ENCODE assay signal across 8 cellular contexts in genomic region chr1:39919545-39919944, GRCh38. TPM values are rescaled to one million over a fixed set of nuclear protein-coding genes. Genes with fewer than 3 reads are reported as not detected.
DNase-seq lines count a peak whose midpoint lies in the region; ATAC-seq and TF ChIP-seq lines count a peak whose summit lies in the region.

No MANE protein-coding gene starts in this region.

- no peak overlapping the region for H3K4me3 ChIP-seq in dorsolateral prefrontal cortex
- no peak overlapping the region for H3K4me3 ChIP-seq in mesenchymal stem cell (ENCODE audit: insufficient read depth in 1 of 2, low read depth in 1 of 2, low read length in 2 of 2)
- H3K4me3 ChIP-seq in stomach, result no peak overlapping the region

- ATAC-seq in activated CD4-positive, CD25-positive, alpha-beta regulatory T cell treated with anti-CD3 and anti-CD28 coated beads, Interleukin-2, amount 50 U/mL, for 24 hours, result peak; percentile 79 to 93
- ATAC-seq in HG03097 (IDR thresholded peaks at IDR 0.05; ENCODE audit: low FRiP score, unreplicated experiment), result no peak

- H3K14ac ChIP-seq in mesenchymal stem cell (ENCODE audit: low read length in 2 of 2), result no peak overlapping the region

- intact Hi-C loops in dorsolateral prefrontal cortex (cut with DNase I) (loop anchor here (1.0 to 5.0 kb wide), 3 partner anchors 53 to 102 kb away; no protein-coding TSS in a partner anchor), stomach (cut with DNase I; ENCODE audit: low total_unique reads) (no loop called here)

- H3K9me3 ChIP-seq in mesenchymal stem cell (ENCODE audit: control insufficient read depth, low read length), result no peaks in the 10 kb centered on the region
- no peaks in the 10 kb centered on the region for H3K9me3 ChIP-seq in stomach

- H3K4me1 Mint-ChIP-seq in HFFc6 (ENCODE audit: low read depth), result no peaks in the 10 kb centered on the region

- H2AFZ ChIP-seq in mesenchymal stem cell (ENCODE audit: low read depth, low read length), result no peak overlapping the region

- H3K4me2 ChIP-seq in mesenchymal stem cell (ENCODE audit: low read length, poor library complexity, severe bottlenecking), result no peak overlapping the region

- no peaks in the 10 kb centered on the region for H3K9me3 Mint-ChIP-seq in HFFc6

- H2BK120ac ChIP-seq in mesenchymal stem cell (ENCODE audit: low read depth, low read length), result no peak overlapping the region

- H3K4me3 Mint-ChIP-seq in HFFc6, result no peak overlapping the region

- peak; percentile 99 for DNase-seq in DMS153 treated with DMSO at 0.1 percent for 48 hours (lab: John Stamatoyannopoulos, UW; ENCODE audit: unreplicated experiment)
- DNase-seq in HFFc6, result peak; percentile 52
- peak; percentile 73 for DNase-seq in NCI-H2227 treated with DMSO at 0.1 percent for 48 hours (lab: John Stamatoyannopoulos, UW)
- DNase-seq in dorsolateral prefrontal cortex, result peak in 6 of 10 donors; percentile 35 to 56 (median 46)
- peak; percentile 58 for DNase-seq in mesenchymal stem cell
- DNase-seq in stomach, result peak; percentile 49

- no peak for TF ChIP-seq POLR2A in stomach (IDR thresholded peaks at IDR 0.05)

- TF ChIP-seq EP300 in stomach (IDR thresholded peaks at IDR 0.05), result no peak

- TF ChIP-seq CTCF in HFFc6 (IDR thresholded peaks at IDR 0.05) (peak; percentile 82), dorsolateral prefrontal cortex (IDR thresholded peaks at IDR 0.05 in 54 of 56, conservative IDR thresholded peaks at IDR 0.05 in 2 of 56; ENCODE audit: low read depth in 1 of 56, partially characterized antibody in 56 of 56) (peak; percentile 48 to 80 (median 66)), stomach (IDR thresholded peaks at IDR 0.05) (peak in 6 of 7 experiments; percentile 18 to 75 (median 55))

- no peak overlapping the region for H4K8ac ChIP-seq in mesenchymal stem cell (ENCODE audit: low read length)

- no peak overlapping the region for H4K91ac ChIP-seq in mesenchymal stem cell (ENCODE audit: low read length)

- no peaks in the 10 kb centered on the region for H3K36me3 Mint-ChIP-seq in HFFc6 (ENCODE audit: low read depth)

- H3K18ac ChIP-seq in mesenchymal stem cell (ENCODE audit: low read depth in 1 of 2, low read length in 2 of 2), result no peak overlapping the region

- H3K23ac ChIP-seq in mesenchymal stem cell (ENCODE audit: low read length in 2 of 2), result no peak overlapping the region

- H2BK15ac ChIP-seq in mesenchymal stem cell (ENCODE audit: low read depth, poor library complexity, severe bottlenecking), result no peak overlapping the region

- no peak overlapping the region for H3K4ac ChIP-seq in mesenchymal stem cell (ENCODE audit: low read depth in 1 of 2, low read length in 2 of 2)

- H3K27ac Mint-ChIP-seq in HFFc6, result no peak overlapping the region

- no peaks in the 10 kb centered on the region for H3K79me1 ChIP-seq in mesenchymal stem cell (replicated peaks; ENCODE audit: low read length, poor library complexity, severe bottlenecking)

- no peak overlapping the region for H3K27ac ChIP-seq in dorsolateral prefrontal cortex
- no peak overlapping the region for H3K27ac ChIP-seq in mesenchymal stem cell (ENCODE audit: low read length, poor library complexity, severe bottlenecking)
- H3K27ac ChIP-seq in stomach, result no peak overlapping the region

- H3K36me3 ChIP-seq in mesenchymal stem cell (ENCODE audit: control insufficient read depth in 1 of 2, insufficient read depth in 2 of 2, low read depth in 1 of 2, low read length in 2 of 2), result no peaks in the 10 kb centered on the region
- no peaks in the 10 kb centered on the region for H3K36me3 ChIP-seq in stomach

- H3K4me1 ChIP-seq in mesenchymal stem cell (ENCODE audit: control insufficient read depth, insufficient read depth, low read depth, low read length) (peaks cover 6% of the 10 kb centered on the region), stomach (peaks cover 0 to 8% (median 5%) of the 10 kb centered on the region in 4 donors)

- no peak overlapping the region for H2BK12ac ChIP-seq in mesenchymal stem cell (ENCODE audit: low read length in 2 of 2)

- no peak overlapping the region for H3K9ac ChIP-seq in mesenchymal stem cell (ENCODE audit: low read length)

- no peaks in the 10 kb centered on the region for H3K27me3 ChIP-seq in dorsolateral prefrontal cortex
- peaks cover 15 to 16% of the 10 kb centered on the region in 2 experiments for H3K27me3 ChIP-seq in mesenchymal stem cell (ENCODE audit: control insufficient read depth in 1 of 2, insufficient read depth in 1 of 2, low read length in 2 of 2)
- peaks cover 0 to 16% (median 5%) of the 10 kb centered on the region in 3 donors for H3K27me3 ChIP-seq in stomach

- no peak overlapping the region for H2BK5ac ChIP-seq in mesenchymal stem cell (ENCODE audit: low read depth, low read length, poor library complexity, severe bottlenecking)

- H2AK5ac ChIP-seq in mesenchymal stem cell (ENCODE audit: low read length, severe bottlenecking), result no peak overlapping the region

- 33% methylated on average over 3 of the region's 3 CpGs for WGBS in mesenchymal stem cell
- WGBS in stomach, 5 donors, result 11 to 28% (median 27%) methylated on average over 3 of the region's 3 CpGs

- peaks cover 11% of the 10 kb centered on the region for H3K27me3 Mint-ChIP-seq in HFFc6 (ENCODE audit: insufficient read depth)

RNA-seq across cellular contexts. Expression of gene MYCL, which starts 17.8 kb away (rescaled TPM):
- under 1 TPM; 0.17 to 0.52 (median 0.21) TPM for total RNA-seq in HFFc6 (2021; fragmentation: NEBNext Ultra II Directional; extraction: Animal tissue kit (Norgen Biotek cat#: 25700))
- total RNA-seq in dorsolateral prefrontal cortex, result 1 to 10 TPM in 118 of 120 experiments, under 1 TPM in 2; 0.88 to 5.6 (median 2.3) TPM
- polyA plus RNA-seq in mesenchymal stem cell (2013, experiment 1 of 2), result 0.04 TPM
- polyA plus RNA-seq in mesenchymal stem cell (2013, experiment 2 of 2), result 0.03 TPM
- 10 to 100 TPM in 1 of 5 donors, 1 to 10 TPM in 3, not detected in 1; 4.5 to 39.4 (median 5.8) TPM for total RNA-seq in stomach
- polyA plus RNA-seq in stomach, result 1 to 10 TPM in 2 of 3 donors, under 1 TPM in 1; 0.61 to 4.4 (median 1.7) TPM

RNA-seq across cellular contexts. Expression of gene MFSD2A, which starts 35.4 kb away (rescaled TPM):
- 1 to 10 TPM; 3.2 to 4.8 (median 3.5) TPM for total RNA-seq in HFFc6 (2021; fragmentation: NEBNext Ultra II Directional; extraction: Animal tissue kit (Norgen Biotek cat#: 25700))
- total RNA-seq in dorsolateral prefrontal cortex (10 to 100 TPM in 118 of 120 experiments, 1 to 10 TPM in 2; 6.7 to 62.3 (median 20.8) TPM), stomach (10 to 100 TPM in 1 of 5 donors, 1 to 10 TPM in 3, not detected in 1; 2.0 to 16.1 (median 7.0) TPM)
- polyA plus RNA-seq in mesenchymal stem cell (2013, experiment 1 of 2), result 0.72 TPM
- 0.67 TPM for polyA plus RNA-seq in mesenchymal stem cell (2013, experiment 2 of 2)
- polyA plus RNA-seq in stomach, result 1 to 10 TPM in 1 of 3 donors, under 1 TPM in 2; 0.75 to 9.1 (median 0.76) TPM

RNA-seq across cellular contexts. Expression of gene TRIT1, which starts 36.2 kb away (rescaled TPM):
- 10 to 100 TPM; 12.8 to 19.1 (median 15.1) TPM for total RNA-seq in HFFc6 (2021; fragmentation: NEBNext Ultra II Directional; extraction: Animal tissue kit (Norgen Biotek cat#: 25700))
- total RNA-seq in dorsolateral prefrontal cortex (10 to 100 TPM; 16.5 to 42.2 (median 27.3) TPM), stomach (10 to 100 TPM in 3 of 5 donors, 1 to 10 TPM in 2; 4.3 to 42.0 (median 10.5) TPM)
- 10.1 TPM for polyA plus RNA-seq in mesenchymal stem cell (2013, experiment 1 of 2)
- 10.4 TPM for polyA plus RNA-seq in mesenchymal stem cell (2013, experiment 2 of 2)
- 10 to 100 TPM; 10.3 to 18.5 (median 11.0) TPM for polyA plus RNA-seq in stomach

Comparison
In these comparisons a context has a peak if more than half of its experiments do, and no peak if none do; other contexts are left out.
1. DNase-seq: peak in every context shown above with its lines; median percentile 99 in DMS153 treated with DMSO at 0.1 percent for 48 hours; 73 in NCI-H2227 treated with DMSO at 0.1 percent for 48 hours; 58 in mesenchymal stem cell; 52 in HFFc6; 49 in stomach; 46 in dorsolateral prefrontal cortex.